ENCODE assay signal across 8 cellular contexts in the genomic region with DNA sequence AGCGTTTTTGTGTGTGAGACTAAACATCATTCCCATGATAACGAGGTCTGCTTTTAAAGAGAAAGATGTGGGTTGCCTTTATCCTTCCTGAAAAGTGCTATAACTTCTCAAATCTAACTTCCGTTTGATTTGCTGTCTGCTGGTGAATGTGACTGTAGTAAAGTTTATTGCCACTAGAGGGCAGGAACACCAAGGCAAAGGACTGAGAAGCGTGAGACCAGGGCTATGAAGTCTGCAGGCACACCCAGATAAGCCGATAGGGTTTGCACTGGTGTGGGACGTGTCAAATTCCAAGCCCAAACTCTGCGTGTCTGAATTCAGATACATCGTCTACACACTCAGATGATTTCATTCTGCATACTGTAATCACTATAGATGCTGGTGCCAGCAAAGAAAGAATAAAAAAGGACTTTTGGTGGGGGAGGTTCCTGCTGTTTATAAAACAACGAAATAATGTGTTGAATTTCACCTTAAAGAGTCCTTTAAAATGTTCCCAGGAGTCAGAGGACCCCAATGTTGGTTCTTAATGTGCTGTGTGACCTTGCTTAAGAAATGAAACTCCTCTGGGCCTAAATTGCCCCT.
DNase-seq lines count a peak whose midpoint lies in the region; ATAC-seq and TF ChIP-seq lines count a peak whose summit lies in the region.

No MANE protein-coding gene starts in this region.

- peak; percentile 68 for DNase-seq in GM12864 (ENCODE audit: low read depth)
- DNase-seq in HAP-1 (ENCODE audit: low spot score in 2 of 2): peak; percentile 75 to 86
- peak; percentile 88 for DNase-seq in LoVo (ENCODE audit: low spot score)
- peak; percentile 49 to 82 for DNase-seq in SJCRH30
- DNase-seq in activated naive CD4-positive, alpha-beta T cell treated with anti-CD3 and anti-CD28 coated beads for 36 hours: peak; percentile 78
- DNase-seq in GOT3 (lab: John Stamatoyannopoulos, UW): no peak

- H3K27me3 ChIP-seq in HAP-1 (ENCODE audit: low read depth) (peaks cover 5% of the 10 kb centered on the region; the same call in 1 of the 2 replicates), SJCRH30 (peaks cover 20% of the 10 kb centered on the region), gastroesophageal sphincter (peaks cover 8% of the 10 kb centered on the region), parathyroid adenoma (ENCODE audit: control insufficient read depth, insufficient read depth, low read length) (no peaks in the 10 kb centered on the region)

- H3K9ac ChIP-seq in parathyroid adenoma: no peak overlapping the region

- H3K4me2 ChIP-seq in parathyroid adenoma (ENCODE audit: low read length): no peak overlapping the region

- H3K36me3 ChIP-seq in HAP-1 (replicated peaks): no peaks in the 10 kb centered on the region
- H3K36me3 ChIP-seq in SJCRH30: no peaks in the 10 kb centered on the region
- H3K36me3 ChIP-seq in gastroesophageal sphincter: no peaks in the 10 kb centered on the region
- no peaks in the 10 kb centered on the region for H3K36me3 ChIP-seq in parathyroid adenoma (ENCODE audit: control insufficient read depth, insufficient read depth, low read length)

- ATAC-seq in gastroesophageal sphincter: peak; percentile 73

- H3K79me2 ChIP-seq in parathyroid adenoma: no peaks in the 10 kb centered on the region

- TF ChIP-seq CTCF in GM12864 (IDR thresholded peaks at IDR 0.05; ENCODE audit: low read depth, low read length, missing control alignments) (peak; percentile 83), gastroesophageal sphincter (IDR thresholded peaks at IDR 0.05) (peak; percentile 80 to 88 (median 84)), parathyroid adenoma (IDR thresholded peaks at IDR 0.05) (peak; percentile 87)

- H3K27ac Mint-ChIP-seq in activated naive CD4-positive, alpha-beta T cell treated with anti-CD3 and anti-CD28 coated beads for 36 hours: no peak overlapping the region

- no peak for TF ChIP-seq EP300 in gastroesophageal sphincter (IDR thresholded peaks at IDR 0.05)

- in situ Hi-C loops in HAP-1 (cut with MboI; ENCODE audit: low sequenced_read_pairs): no loop called here

- CTCF ChIA-PET in activated naive CD4-positive, alpha-beta T cell treated with anti-CD3 and anti-CD28 coated beads for 36 hours (lab: Charles Lee): interaction anchor here (0.8 to 7.0 kb wide), 8 partner anchors 8 to 138 kb away, joined by 3 to 125 read pairs (median 4); no protein-coding TSS in a partner anchor

- no peak overlapping the region for H3K4me3 ChIP-seq in GM12864 (ENCODE audit: low read depth, low read length)
- H3K4me3 ChIP-seq in HAP-1: no peak overlapping the region
- H3K4me3 ChIP-seq in SJCRH30: no peak overlapping the region
- no peak overlapping the region for H3K4me3 ChIP-seq in gastroesophageal sphincter
- no peak overlapping the region for H3K4me3 ChIP-seq in parathyroid adenoma (ENCODE audit: low read depth, low read length)

- peaks cover 30% of the 10 kb centered on the region for H3K4me1 Mint-ChIP-seq in activated naive CD4-positive, alpha-beta T cell treated with anti-CD3 and anti-CD28 coated beads for 36 hours (ENCODE audit: low read depth)

- H3K4me1 ChIP-seq in HAP-1 (no peaks in the 10 kb centered on the region), SJCRH30 (no peaks in the 10 kb centered on the region), gastroesophageal sphincter (peaks cover 0 to 8% (median 5%) of the 10 kb centered on the region in 3 donors), parathyroid adenoma (peaks cover 3% of the 10 kb centered on the region)

- no peak overlapping the region for H2AFZ ChIP-seq in parathyroid adenoma

- no peak overlapping the region for H3K4me3 Mint-ChIP-seq in activated naive CD4-positive, alpha-beta T cell treated with anti-CD3 and anti-CD28 coated beads for 36 hours

- H3K27me3 Mint-ChIP-seq in activated naive CD4-positive, alpha-beta T cell treated with anti-CD3 and anti-CD28 coated beads for 36 hours (ENCODE audit: low read depth): no peaks in the 10 kb centered on the region

- intact Hi-C loops in activated naive CD4-positive, alpha-beta T cell treated with anti-CD3 and anti-CD28 coated beads for 36 hours (cut with micrococcal nuclease): loop anchor here (1.0 to 5.0 kb wide), 6 partner anchors 71 to 1038 kb away; a partner anchor contains a TSS

- no peaks in the 10 kb centered on the region for H3K36me3 Mint-ChIP-seq in activated naive CD4-positive, alpha-beta T cell treated with anti-CD3 and anti-CD28 coated beads for 36 hours (ENCODE audit: low read depth)

- H3K9me3 ChIP-seq in HAP-1: no peaks in the 10 kb centered on the region
- H3K9me3 ChIP-seq in SJCRH30 (replicated peaks): no peaks in the 10 kb centered on the region
- H3K9me3 ChIP-seq in gastroesophageal sphincter: no peaks in the 10 kb centered on the region
- no peaks in the 10 kb centered on the region for H3K9me3 ChIP-seq in parathyroid adenoma (ENCODE audit: control insufficient read depth, low read length)

- TF ChIP-seq POLR2A in gastroesophageal sphincter (IDR thresholded peaks at IDR 0.05): no peak

- H3K27ac ChIP-seq in SJCRH30 (no peak overlapping the region), gastroesophageal sphincter (no peak overlapping the region), parathyroid adenoma (no peak overlapping the region)

- WGBS in gastroesophageal sphincter (ENCODE audit: low coverage in 1 of 2), 2 donors: 9 to 13% methylated on average over 5 to 9 of the region's 9 CpGs

- no peaks in the 10 kb centered on the region for H3K9me3 Mint-ChIP-seq in activated naive CD4-positive, alpha-beta T cell treated with anti-CD3 and anti-CD28 coated beads for 36 hours
